1 cellular context compared by ENCODE assay signal in the genomic region with DNA sequence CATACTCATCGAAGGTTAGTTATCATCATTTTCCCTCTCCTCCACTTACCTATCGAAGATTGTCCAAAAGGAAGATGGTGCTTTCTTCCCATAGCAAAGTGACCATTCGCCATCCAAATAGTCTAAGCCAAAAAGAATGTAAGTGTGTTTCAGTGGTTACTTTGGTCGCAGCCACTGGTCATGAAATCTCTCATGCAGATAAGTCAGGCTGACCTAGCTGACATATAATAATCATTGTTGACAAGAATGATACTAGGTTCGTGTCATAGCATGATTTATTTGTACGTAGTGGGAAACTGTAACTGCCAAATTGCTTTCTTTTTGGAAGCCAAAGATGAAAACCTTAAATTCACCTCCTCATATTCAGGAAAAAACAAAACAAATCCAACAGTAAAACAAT.
TF ChIP-seq lines count a peak whose summit lies in the region.

No MANE protein-coding gene starts in this region.

TF ChIP-seq in GM12878, 131 proteins besides CTCF, POLR2A, EP300 and RAD21 (continued from another document):
- TF ChIP-seq, protein P1, sequence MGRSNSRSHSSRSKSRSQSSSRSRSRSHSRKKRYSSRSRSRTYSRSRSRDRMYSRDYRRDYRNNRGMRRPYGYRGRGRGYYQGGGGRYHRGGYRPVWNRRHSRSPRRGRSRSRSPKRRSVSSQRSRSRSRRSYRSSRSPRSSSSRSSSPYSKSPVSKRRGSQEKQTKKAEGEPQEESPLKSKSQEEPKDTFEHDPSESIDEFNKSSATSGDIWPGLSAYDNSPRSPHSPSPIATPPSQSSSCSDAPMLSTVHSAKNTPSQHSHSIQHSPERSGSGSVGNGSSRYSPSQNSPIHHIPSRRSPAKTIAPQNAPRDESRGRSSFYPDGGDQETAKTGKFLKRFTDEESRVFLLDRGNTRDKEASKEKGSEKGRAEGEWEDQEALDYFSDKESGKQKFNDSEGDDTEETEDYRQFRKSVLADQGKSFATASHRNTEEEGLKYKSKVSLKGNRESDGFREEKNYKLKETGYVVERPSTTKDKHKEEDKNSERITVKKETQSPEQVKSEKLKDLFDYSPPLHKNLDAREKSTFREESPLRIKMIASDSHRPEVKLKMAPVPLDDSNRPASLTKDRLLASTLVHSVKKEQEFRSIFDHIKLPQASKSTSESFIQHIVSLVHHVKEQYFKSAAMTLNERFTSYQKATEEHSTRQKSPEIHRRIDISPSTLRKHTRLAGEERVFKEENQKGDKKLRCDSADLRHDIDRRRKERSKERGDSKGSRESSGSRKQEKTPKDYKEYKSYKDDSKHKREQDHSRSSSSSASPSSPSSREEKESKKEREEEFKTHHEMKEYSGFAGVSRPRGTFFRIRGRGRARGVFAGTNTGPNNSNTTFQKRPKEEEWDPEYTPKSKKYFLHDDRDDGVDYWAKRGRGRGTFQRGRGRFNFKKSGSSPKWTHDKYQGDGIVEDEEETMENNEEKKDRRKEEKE (IDR thresholded peaks at IDR 0.05): no peak
- TF ChIP-seq NR2F1 (conservative IDR thresholded peaks at IDR 0.05) (0 out of 2 replicates have a peak, but pooled peaks have one; percentile 20), ZNF622 (IDR thresholded peaks at IDR 0.05) (no peak), RUNX3 (IDR thresholded peaks at IDR 0.05; ENCODE audit: low read length) (peak; percentile 71; the same call in 1 of the 2 replicates), CREM (IDR thresholded peaks at IDR 0.05; ENCODE audit: low read depth) (peak; percentile 34; the same call in 1 of the 2 replicates), SMAD1 (IDR thresholded peaks at IDR 0.05; ENCODE audit: low read depth, partially characterized antibody) (no peak), JUNB (IDR thresholded peaks at IDR 0.05) (peak; percentile 42), ETV6 (conservative IDR thresholded peaks at IDR 0.05 in 1 of 2, IDR thresholded peaks at IDR 0.05 in 1 of 2; ENCODE audit: borderline replicate concordance in 1 of 2, low read depth in 1 of 2) (no peak)
- TF ChIP-seq, protein P2, sequence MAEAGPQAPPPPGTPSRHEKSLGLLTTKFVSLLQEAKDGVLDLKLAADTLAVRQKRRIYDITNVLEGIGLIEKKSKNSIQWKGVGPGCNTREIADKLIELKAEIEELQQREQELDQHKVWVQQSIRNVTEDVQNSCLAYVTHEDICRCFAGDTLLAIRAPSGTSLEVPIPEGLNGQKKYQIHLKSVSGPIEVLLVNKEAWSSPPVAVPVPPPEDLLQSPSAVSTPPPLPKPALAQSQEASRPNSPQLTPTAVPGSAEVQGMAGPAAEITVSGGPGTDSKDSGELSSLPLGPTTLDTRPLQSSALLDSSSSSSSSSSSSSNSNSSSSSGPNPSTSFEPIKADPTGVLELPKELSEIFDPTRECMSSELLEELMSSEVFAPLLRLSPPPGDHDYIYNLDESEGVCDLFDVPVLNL (IDR thresholded peaks at IDR 0.05; ENCODE audit: low read depth, low read length): no peak
